In genomic region chr17:38415250-38416194, GRCh38 we compare ENCODE assay signal across 8 cellular contexts. TPM values are rescaled to one million over a fixed set of nuclear protein-coding genes. Genes with fewer than 3 reads are reported as not detected.
A peak's percentile ranks its signal among the peaks of the same experiment; 100 is the strongest.
DNase-seq lines count a peak whose midpoint lies in the region; ATAC-seq and TF ChIP-seq lines count a peak whose summit lies in the region.

No MANE protein-coding gene starts in this region.

- peak overlapping the region in 1 of 2 donors; percentile 22 for H3K4me3 ChIP-seq in left lung

- H3K4me1 ChIP-seq in left lung, result peaks cover 0 to 13% of the 10 kb centered on the region in 2 donors

- H3K9me3 ChIP-seq in left lung, result no peaks in the 10 kb centered on the region

- ATAC-seq in left lung (peak; percentile 83), T-cell (replicated peaks in 1 of 4) (no peak)

- POLR2A ChIA-PET in T-cell (lab: Charles Lee), result interaction anchor here in 1 of 2 donors (0.6 kb wide), 1 partner anchor 29 kb away, joined by 7 read pairs; no protein-coding TSS in a partner anchor

- H3K36me3 Mint-ChIP-seq in T-cell, result no peaks in the 10 kb centered on the region

- H3K27ac ChIP-seq in angular gyrus (ENCODE audit: low read depth, low read length) (peak overlapping the region; percentile 72), left lung (peak overlapping the region; percentile 44 to 60)

- no peaks in the 10 kb centered on the region for H3K9me3 Mint-ChIP-seq in T-cell

- DNase-seq in DMS153 treated with DMSO at 0.1 percent for 48 hours (lab: John Stamatoyannopoulos, UW; ENCODE audit: unreplicated experiment) (peak; percentile 79), HPDE6-E6E7 (ENCODE audit: extremely low spot score) (peak; percentile 54), NCI-H69 (lab: John Stamatoyannopoulos, UW) (peak; percentile 95), left lung (peak; percentile 68 to 78), NCI-H1048 (lab: John Stamatoyannopoulos, UW) (no peak), T-cell (no peak), CD1c-positive myeloid dendritic cell (ENCODE audit: extremely low spot score) (no peak)

- peaks cover 12 to 54% of the 10 kb centered on the region in 2 donors for H3K27me3 ChIP-seq in left lung

- CTCF ChIA-PET in T-cell (lab: Charles Lee), result interaction anchor here (0.6 to 4.4 kb wide), 9 partner anchors 11 to 84 kb away, joined by 3 to 51 read pairs (median 3); partner anchors contain the start of gene SOCS7 (in 2 of the 2)

- no peak overlapping the region for H3K27ac Mint-ChIP-seq in T-cell

- H3K36me3 ChIP-seq in left lung, result no peaks in the 10 kb centered on the region

- peaks cover 3 to 6% (median 4%) of the 10 kb centered on the region in 3 donors for H3K4me1 Mint-ChIP-seq in T-cell

- no peak overlapping the region for H3K4me3 Mint-ChIP-seq in T-cell

- intact Hi-C loops in left lung (cut with DNase I), result loop anchor here in 1 of 2 donors (10.0 kb wide), 1 partner anchor 61 kb away; the partner anchor contains the start of gene SOCS7

- TF ChIP-seq CTCF in left lung (IDR thresholded peaks at IDR 0.05), result no peak

- H3K27me3 Mint-ChIP-seq in T-cell, result peaks cover 23 to 47% of the 10 kb centered on the region in 2 donors

RNA-seq across cellular contexts. Expression of gene ARHGAP23, which starts 12.7 kb away (rescaled TPM):
- 10 to 100 TPM; 49.1 to 51.0 TPM for total RNA-seq in left lung
- total RNA-seq in T-cell, result 1 to 10 TPM in 1 of 5 donors, under 1 TPM in 4; 0.40 to 1.2 (median 0.61) TPM

Comparison
In these comparisons a context has a peak if more than half of its experiments do, and no peak if none do; other contexts are left out.
1. DNase-seq: peak in DMS153 treated with DMSO at 0.1 percent for 48 hours (single experiment), HPDE6-E6E7 (single experiment), NCI-H69 (single experiment) and left lung (2 of 2); none in NCI-H1048 (single experiment), T-cell (0 of 34) and CD1c-positive myeloid dendritic cell (single experiment).
2. RNA of gene ARHGAP23, which starts 12.7 kb away (total RNA-seq): 49.1 to 51.0 TPM in left lung; 0.40 to 1.2 TPM in T-cell; every median in the first group is over 10 times any median in the second.